In the genomic region with DNA sequence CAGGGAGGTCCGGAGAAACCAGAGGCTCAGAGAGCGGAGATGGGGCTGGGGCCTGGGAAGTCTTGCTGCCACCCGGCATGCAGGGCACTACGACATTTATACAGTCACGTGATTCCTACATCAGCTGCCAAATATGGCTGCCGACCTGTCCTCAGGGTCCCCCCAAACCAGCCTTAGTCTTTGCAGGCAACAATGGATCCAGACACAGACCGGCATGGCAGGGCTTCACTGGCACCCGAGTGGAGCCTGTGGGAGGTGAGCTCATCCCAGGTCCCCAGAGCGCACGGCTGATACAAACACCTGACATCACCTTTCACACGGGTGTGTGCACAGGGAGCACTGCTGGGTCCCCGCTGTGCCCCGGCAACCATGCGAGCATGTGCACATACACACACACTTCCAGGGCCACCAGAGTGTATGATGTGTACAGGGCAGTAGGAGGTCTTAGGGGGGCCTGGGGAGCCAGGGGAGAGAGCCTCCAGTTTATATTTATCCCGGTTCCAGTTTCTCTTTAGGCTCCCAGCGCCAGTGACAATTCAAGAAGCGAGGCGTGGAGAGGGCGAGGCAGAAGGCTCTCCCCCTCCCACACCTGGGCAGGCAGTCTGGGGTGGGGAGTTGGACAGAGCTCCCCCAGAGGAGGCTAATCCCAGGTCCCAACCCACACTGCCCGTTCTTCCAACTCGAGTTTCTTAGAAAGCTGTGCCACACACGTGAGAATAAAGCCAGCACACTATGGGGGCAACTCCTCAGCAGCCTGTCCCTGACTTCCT, we compare ENCODE assay signal across 8 cellular contexts. TPM values are rescaled to one million over a fixed set of nuclear protein-coding genes. Genes with fewer than 3 reads are reported as not detected.
DNase-seq lines count a peak whose midpoint lies in the region; ATAC-seq, FAIRE-seq and TF ChIP-seq lines count a peak whose summit lies in the region.

No MANE protein-coding gene starts in this region.

- TF ChIP-seq POLR2A in GM12878 (IDR thresholded peaks at IDR 0.05; ENCODE audit: low read depth, low read length), result no peak; the same call in 1 of the 2 replicates

- no peaks in the 10 kb centered on the region for H3K9me3 Mint-ChIP-seq in activated naive CD4-positive, alpha-beta T cell treated with anti-CD3 and anti-CD28 coated beads, Interleukin-2, amount 50 U/mL, for 24 hours
- no peaks in the 10 kb centered on the region for H3K9me3 Mint-ChIP-seq in memory B cell

- peak overlapping the region; percentile 74 for H3K27ac Mint-ChIP-seq in activated naive CD4-positive, alpha-beta T cell treated with anti-CD3 and anti-CD28 coated beads, Interleukin-2, amount 50 U/mL, for 24 hours
- H3K27ac Mint-ChIP-seq in memory B cell, result no peak overlapping the region

- no peaks in the 10 kb centered on the region for H3K9me3 ChIP-seq in GM12878 (replicated peaks; ENCODE audit: control insufficient read depth, insufficient read depth, low read length)

- RAD21 ChIA-PET in GM12878 (lab: Charles Lee; ENCODE audit: unreplicated experiment), result interaction anchor here (0.6 to 3.0 kb wide), 4 partner anchors 9 to 84 kb away, joined by 3 to 39 read pairs (median 8); a partner anchor contains a TSS

- SMC1A ChIA-PET in GM12878 (lab: Charles Lee; ENCODE audit: uncharacterized antibody, unreplicated experiment), result interaction anchor here (0.6 to 2.6 kb wide), 3 partner anchors 10 to 84 kb away, joined by 3 to 13 read pairs (median 3); a partner anchor contains a TSS

- peaks cover 14% of the 10 kb centered on the region for H3K4me1 ChIP-seq in GM12878 (ENCODE audit: control insufficient read depth, insufficient read depth, low read length)

- DNase-seq in activated naive CD4-positive, alpha-beta T cell treated with anti-CD3 and anti-CD28 coated beads, Interleukin-2, amount 50 U/mL, for 16 hours, result no peak
- DNase-seq in GM12878 (ENCODE audit: low read depth, low spot score) (no peak), memory B cell (ENCODE audit: low spot score in 2 of 2) (no peak), ureter (ENCODE audit: low spot score) (peak; percentile 41), NOMO-1 treated with dmso at 0.1 percent for 144 hours (lab: John Stamatoyannopoulos, UW; ENCODE audit: unreplicated experiment) (no peak), RCC 7860 (ENCODE audit: low spot score) (no peak)

- H3K27me3 Mint-ChIP-seq in activated naive CD4-positive, alpha-beta T cell treated with anti-CD3 and anti-CD28 coated beads, Interleukin-2, amount 50 U/mL, for 24 hours, result no peaks in the 10 kb centered on the region
- H3K27me3 Mint-ChIP-seq in memory B cell, result peaks cover 11% of the 10 kb centered on the region

- TF ChIP-seq CTCF in GM12878 (IDR thresholded peaks at IDR 0.05 in 2 of 3, conservative IDR thresholded peaks at IDR 0.05 in 1 of 3; ENCODE audit: control insufficient read depth in 2 of 3, extremely low read depth in 1 of 3, insufficient read depth in 1 of 3, low read depth in 3 of 3, low read length in 3 of 3), result no peak

- TSS peak; percentile 65 for BruUV-seq in GM12878 (replicated peaks; lab: Mats Ljungman, UMichigan)

- no peaks in the 10 kb centered on the region; a peak in 1 of 4 replicates for H3K27me3 ChIP-seq in GM12878 (replicated peaks in 1 of 2; ENCODE audit: control insufficient read depth in 2 of 2, insufficient read depth in 2 of 2, low read length in 1 of 2)

- H3K9ac ChIP-seq in GM12878 (ENCODE audit: control insufficient read depth, insufficient read depth, low read length), result peak overlapping the region; percentile 85

- peak overlapping the region; percentile 86 for H3K27ac ChIP-seq in GM12878 (ENCODE audit: control insufficient read depth, insufficient read depth)

- no peaks in the 10 kb centered on the region for H3K36me3 Mint-ChIP-seq in activated naive CD4-positive, alpha-beta T cell treated with anti-CD3 and anti-CD28 coated beads, Interleukin-2, amount 50 U/mL, for 24 hours
- H3K36me3 Mint-ChIP-seq in memory B cell, result no peaks in the 10 kb centered on the region

- in situ Hi-C loops in GM12878 (cut with MboI), result no loop called here

- peak overlapping the region; percentile 95 for H3K4me3 ChIP-seq in GM12878

- H3K36me3 ChIP-seq in GM12878 (ENCODE audit: control insufficient read depth in 2 of 2, insufficient read depth in 2 of 2, low read length in 1 of 2), result peaks cover 8 to 23% of the 10 kb centered on the region in 2 experiments; a peak in 3 of 4 replicates

- no peak for TF ChIP-seq EP300 in GM12878 (IDR thresholded peaks at IDR 0.05; ENCODE audit: borderline replicate concordance in 1 of 2, control insufficient read depth in 1 of 2, low read depth in 2 of 2, low read length in 2 of 2)

- FAIRE-seq in GM12878 (lab: Jason Lieb, UNC) (no peak), RCC 7860 (lab: Jason Lieb, UNC) (no peak)

- ATAC-seq in GM12878 (no peak), memory B cell (ENCODE audit: low read depth) (no peak), GM18870 (IDR thresholded peaks at IDR 0.05; ENCODE audit: unreplicated experiment) (no peak)

- no peak for TF ChIP-seq RAD21 in GM12878 (IDR thresholded peaks at IDR 0.05; ENCODE audit: insufficient read depth, low read depth, low read length)

- peaks cover 32% of the 10 kb centered on the region for H3K4me1 Mint-ChIP-seq in activated naive CD4-positive, alpha-beta T cell treated with anti-CD3 and anti-CD28 coated beads, Interleukin-2, amount 50 U/mL, for 24 hours
- peaks cover 12% of the 10 kb centered on the region for H3K4me1 Mint-ChIP-seq in memory B cell

- H3K4me2 ChIP-seq in GM12878 (ENCODE audit: control insufficient read depth, insufficient read depth), result peak overlapping the region; percentile 90

- POLR2A ChIA-PET in GM12878 (lab: Charles Lee), result interaction anchor here (3.6 kb wide), 1 partner anchor 10 kb away, joined by 30 read pairs; a partner anchor contains a TSS

- peak overlapping the region; percentile 81 for H3K4me3 Mint-ChIP-seq in activated naive CD4-positive, alpha-beta T cell treated with anti-CD3 and anti-CD28 coated beads, Interleukin-2, amount 50 U/mL, for 24 hours
- H3K4me3 Mint-ChIP-seq in memory B cell, result peak overlapping the region; percentile 80

- 76% methylated on average over 22 of the region's 22 CpGs for WGBS in GM12878 (ENCODE audit: insufficient coverage, insufficient replicate concordance, low lambda C conversion rate, missing lambda C conversion rate)

- no peaks in the 10 kb centered on the region for H4K20me1 ChIP-seq in GM12878 (ENCODE audit: control insufficient read depth, insufficient read depth)

- no peak overlapping the region for H2AFZ ChIP-seq in GM12878 (ENCODE audit: control insufficient read depth, low read depth, low read length)

- intact Hi-C loops in GM12878 (cut with micrococcal nuclease; ENCODE audit: unreplicated experiment), result loop anchor here (5.0 kb wide), 1 partner anchor 230 kb away; a partner anchor contains a TSS

- H3K79me2 ChIP-seq in GM12878 (ENCODE audit: control insufficient read depth, insufficient read depth, low read length), result peaks cover 38% of the 10 kb centered on the region

- CTCF ChIA-PET in GM12878 (lab: Yijun Ruan, JAX), result interaction anchor here (1.0 kb wide), 1 partner anchor 9 kb away, joined by 5 read pairs; a partner anchor contains a TSS

RNA-seq across cellular contexts. Expression of a gene that starts 2.7 kb away (rescaled TPM):
- total RNA-seq in GM12878 (2013; cell fraction: nucleolus; rRNA removed), result 47.1 and 54.6 TPM in 2 replicates
- total RNA-seq in GM12878 (2014; rRNA removed), result 15.8 and 16.5 TPM in 2 replicates
- total RNA-seq in GM12878 (2014; rRNA removed; fragmentation: Illumina TruSeq; extraction: Trizol), result 6.3 and 7.2 TPM in 2 replicates
- 21.6 and 26.1 TPM in 2 replicates for total RNA-seq in GM12878 (2021)
- 4.8 TPM for polyA plus RNA-seq in GM12878 (2011; ENCODE audit: low read depth)
- polyA plus RNA-seq in GM12878 (2011; rRNA removed), result 10.6 and 20.8 TPM in 2 replicates
- polyA plus RNA-seq in GM12878 (2011; cell fraction: cytosol; rRNA removed), result 19.6 and 26.6 TPM in 2 replicates
- polyA plus RNA-seq in GM12878 (2011; cell fraction: nucleus; rRNA removed), result 81.6 and 88.9 TPM in 2 replicates
- 10.6 and 12.7 TPM in 2 replicates for polyA plus RNA-seq in GM12878 (2012)
- 3.8 and 6.5 TPM in 2 replicates for polyA plus RNA-seq in GM12878 (2014; fragmentation: Illumina TruSeq; extraction: Trizol)
- polyA plus RNA-seq in GM12878 (2014; fragmentation: Nextera tagmentation; extraction: Ambion mirVana), result under 1 TPM; 0.06 to 0.18 TPM
- 17.5 and 18.0 TPM in 2 replicates for polyA plus RNA-seq in GM12878 (2014; rRNA removed)
- 1 to 10 TPM; 5.3 to 6.4 TPM for polyA plus RNA-seq in GM12878 (2016; fragmentation: Nextera tagmentation; extraction: Ambion mirVana)
- polyA minus RNA-seq in GM12878 (2011; rRNA and poly(A)+ RNA removed), result 26.9 and 31.0 TPM in 2 replicates
- polyA minus RNA-seq in GM12878 (2011; cell fraction: cytosol; rRNA and poly(A)+ RNA removed), result 13.6 and 15.0 TPM in 2 replicates
- polyA minus RNA-seq in GM12878 (2011; cell fraction: nucleus; rRNA and poly(A)+ RNA removed), result 14.1 and 24.3 TPM in 2 replicates
- 58.0 TPM for total RNA-seq in ureter

RNA-seq across cellular contexts. Expression of a gene that starts 9.4 kb away (rescaled TPM):
- 24.3 and 25.0 TPM in 2 replicates for total RNA-seq in GM12878 (2013; cell fraction: nucleolus; rRNA removed)
- 30.0 and 32.1 TPM in 2 replicates for total RNA-seq in GM12878 (2014; rRNA removed)
- 11.2 and 11.5 TPM in 2 replicates for total RNA-seq in GM12878 (2014; rRNA removed; fragmentation: Illumina TruSeq; extraction: Trizol)
- total RNA-seq in GM12878 (2021), result 23.0 and 24.9 TPM in 2 replicates
- polyA plus RNA-seq in GM12878 (2011; ENCODE audit: low read depth), result 8.5 TPM
- polyA plus RNA-seq in GM12878 (2011; rRNA removed), result 9.1 and 18.6 TPM in 2 replicates
- 18.4 and 28.0 TPM in 2 replicates for polyA plus RNA-seq in GM12878 (2011; cell fraction: cytosol; rRNA removed)
- 25.2 and 29.1 TPM in 2 replicates for polyA plus RNA-seq in GM12878 (2011; cell fraction: nucleus; rRNA removed)
- 16.2 and 19.1 TPM in 2 replicates for polyA plus RNA-seq in GM12878 (2012)
- 1.8 and 7.4 TPM in 2 replicates for polyA plus RNA-seq in GM12878 (2014; fragmentation: Illumina TruSeq; extraction: Trizol)
- 10 to 100 TPM; 18.0 to 22.5 TPM for polyA plus RNA-seq in GM12878 (2014; fragmentation: Nextera tagmentation; extraction: Ambion mirVana)
- 31.8 and 37.9 TPM in 2 replicates for polyA plus RNA-seq in GM12878 (2014; rRNA removed)
- polyA plus RNA-seq in GM12878 (2016; fragmentation: Nextera tagmentation; extraction: Ambion mirVana), result 10 to 100 TPM; 30.3 to 36.2 TPM
- polyA minus RNA-seq in GM12878 (2011; rRNA and poly(A)+ RNA removed), result 7.2 and 13.4 TPM in 2 replicates
- polyA minus RNA-seq in GM12878 (2011; cell fraction: cytosol; rRNA and poly(A)+ RNA removed), result 4.2 and 4.8 TPM in 2 replicates
- polyA minus RNA-seq in GM12878 (2011; cell fraction: nucleus; rRNA and poly(A)+ RNA removed), result 4.8 and 9.9 TPM in 2 replicates
- 13.0 TPM for total RNA-seq in ureter

RNA-seq across cellular contexts. Expression of a gene that starts 23.4 kb away (rescaled TPM):
- total RNA-seq in GM12878 (2013; cell fraction: nucleolus; rRNA removed), result 12.3 and 15.0 TPM in 2 replicates
- total RNA-seq in GM12878 (2014; rRNA removed), result 2.7 and 3.3 TPM in 2 replicates
- 2.6 and 2.8 TPM in 2 replicates for total RNA-seq in GM12878 (2014; rRNA removed; fragmentation: Illumina TruSeq; extraction: Trizol)
- total RNA-seq in GM12878 (2021), result 3.5 and 3.9 TPM in 2 replicates
- 1.00 TPM for polyA plus RNA-seq in GM12878 (2011; ENCODE audit: low read depth)
- polyA plus RNA-seq in GM12878 (2011; rRNA removed), result 1.7 and 2.3 TPM in 2 replicates
- 1.1 and 2.2 TPM in 2 replicates for polyA plus RNA-seq in GM12878 (2011; cell fraction: cytosol; rRNA removed)
- 17.6 and 25.2 TPM in 2 replicates for polyA plus RNA-seq in GM12878 (2011; cell fraction: nucleus; rRNA removed)
- polyA plus RNA-seq in GM12878 (2012), result 2.0 and 2.6 TPM in 2 replicates
- polyA plus RNA-seq in GM12878 (2014; fragmentation: Illumina TruSeq; extraction: Trizol), result 1.5 and 2.0 TPM in 2 replicates
- under 1 TPM; 0.34 to 0.77 TPM for polyA plus RNA-seq in GM12878 (2014; fragmentation: Nextera tagmentation; extraction: Ambion mirVana)
- 5.3 and 6.2 TPM in 2 replicates for polyA plus RNA-seq in GM12878 (2014; rRNA removed)
- 1 to 10 TPM; 2.6 to 2.8 TPM for polyA plus RNA-seq in GM12878 (2016; fragmentation: Nextera tagmentation; extraction: Ambion mirVana)
- 1.6 and 1.9 TPM in 2 replicates for polyA minus RNA-seq in GM12878 (2011; rRNA and poly(A)+ RNA removed)
- polyA minus RNA-seq in GM12878 (2011; cell fraction: cytosol; rRNA and poly(A)+ RNA removed), result 0.94 TPM in 1 of 2 replicates, not detected in the other
- 3.1 and 4.7 TPM in 2 replicates for polyA minus RNA-seq in GM12878 (2011; cell fraction: nucleus; rRNA and poly(A)+ RNA removed)
- total RNA-seq in ureter, result 10.2 TPM

RNA-seq across cellular contexts. Expression of a gene that starts 51.1 kb away (rescaled TPM):
- 20.3 and 22.8 TPM in 2 replicates for total RNA-seq in GM12878 (2013; cell fraction: nucleolus; rRNA removed)
- total RNA-seq in GM12878 (2014; rRNA removed) (4.0 and 4.7 TPM in 2 replicates), GM12878 (2014; rRNA removed; fragmentation: Illumina TruSeq; extraction: Trizol) (2.8 and 3.2 TPM in 2 replicates), GM12878 (2021) (14.3 and 14.9 TPM in 2 replicates), ureter (18.9 TPM)
- 3.6 TPM for polyA plus RNA-seq in GM12878 (2011; ENCODE audit: low read depth)
- polyA plus RNA-seq in GM12878 (2011; rRNA removed) (3.2 and 9.6 TPM in 2 replicates), GM12878 (2014; fragmentation: Illumina TruSeq; extraction: Trizol) (1.8 and 7.9 TPM in 2 replicates), GM12878 (2014; fragmentation: Nextera tagmentation; extraction: Ambion mirVana) (1 to 10 TPM in 1 of 2 experiments, under 1 TPM in 1; 0.72 to 1.9 TPM), GM12878 (2014; rRNA removed) (7.6 and 9.5 TPM in 2 replicates), GM12878 (2016; fragmentation: Nextera tagmentation; extraction: Ambion mirVana) (1 to 10 TPM; 2.6 to 3.0 TPM)
- 12.6 and 16.8 TPM in 2 replicates for polyA plus RNA-seq in GM12878 (2011; cell fraction: cytosol; rRNA removed)
- polyA plus RNA-seq in GM12878 (2011; cell fraction: nucleus; rRNA removed), result 28.6 and 33.7 TPM in 2 replicates
- 7.6 and 8.5 TPM in 2 replicates for polyA plus RNA-seq in GM12878 (2012)
- 15.1 and 29.7 TPM in 2 replicates for polyA minus RNA-seq in GM12878 (2011; rRNA and poly(A)+ RNA removed)
- polyA minus RNA-seq in GM12878 (2011; cell fraction: cytosol; rRNA and poly(A)+ RNA removed), result 14.7 and 16.7 TPM in 2 replicates
- 10.8 and 21.8 TPM in 2 replicates for polyA minus RNA-seq in GM12878 (2011; cell fraction: nucleus; rRNA and poly(A)+ RNA removed)
